In the genomic region with DNA sequence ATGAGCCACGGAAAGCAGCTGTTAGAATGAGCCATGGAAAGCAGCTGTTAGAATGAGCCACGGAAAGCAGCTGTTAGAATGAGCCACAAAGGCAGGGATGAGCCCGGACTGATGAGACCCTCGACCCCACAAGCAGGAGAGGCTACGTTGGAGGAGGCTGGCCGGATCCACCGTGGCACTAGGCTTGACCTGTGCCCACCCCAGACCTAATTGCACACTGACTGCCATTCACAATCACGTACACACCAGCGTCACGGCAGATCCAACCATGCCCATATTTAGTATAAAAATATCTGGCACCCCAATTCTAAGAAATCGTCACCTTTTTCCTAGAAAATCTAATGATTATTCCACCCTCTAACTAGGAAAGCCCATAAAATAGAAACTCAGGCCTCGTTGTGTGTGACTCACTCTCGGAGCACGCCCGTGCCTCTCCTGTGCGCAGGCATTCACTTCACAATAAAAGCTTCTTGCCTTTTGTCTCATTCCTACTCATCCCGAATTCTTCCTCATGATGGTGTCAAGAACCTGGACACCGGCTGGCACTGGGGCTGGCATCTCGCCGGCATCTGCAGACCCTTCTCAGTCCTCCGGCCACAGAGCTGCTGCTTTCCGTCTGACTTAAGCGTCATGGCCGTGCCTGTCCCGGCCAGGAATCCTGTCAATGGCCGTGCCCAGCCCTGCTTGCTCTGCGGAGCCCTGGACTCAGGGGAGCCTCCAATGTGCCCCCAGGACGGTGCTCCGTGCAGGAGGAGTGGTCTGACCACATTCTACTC, we compare ENCODE assay signal across 1 cellular context.
TF ChIP-seq lines count a peak whose summit lies in the region.

No MANE protein-coding gene starts in this region.

TF ChIP-seq in HepG2, 621 proteins besides CTCF, POLR2A, EP300 and RAD21 (continued from another document):
- TF ChIP-seq THAP9 (CRISPR knock-in tag; IDR thresholded peaks at IDR 0.05; ENCODE audit: borderline replicate concordance) (peak; percentile 60; the same call in 1 of the 2 replicates), ZNF550 (CRISPR knock-in tag; IDR thresholded peaks at IDR 0.05; ENCODE audit: borderline replicate concordance) (peak; percentile 32; the same call in 1 of the 2 replicates), BRD4 (CRISPR knock-in tag; IDR thresholded peaks at IDR 0.05) (peak; percentile 9), ZNF431 (CRISPR knock-in tag; IDR thresholded peaks at IDR 0.05; ENCODE audit: borderline replicate concordance, low read depth) (no peak), FOSL1 (CRISPR knock-in tag; IDR thresholded peaks at IDR 0.05; ENCODE audit: borderline replicate concordance) (peak; percentile 45; the same call in 1 of the 2 replicates), HIC2 (CRISPR knock-in tag; IDR thresholded peaks at IDR 0.05; ENCODE audit: low read depth) (peak; percentile 80), BHLHE40 (IDR thresholded peaks at IDR 0.05; ENCODE audit: low read length) (peak; percentile 71), ZNF225 (CRISPR knock-in tag; IDR thresholded peaks at IDR 0.05) (peak; percentile 64), MYNN (CRISPR knock-in tag; IDR thresholded peaks at IDR 0.05; ENCODE audit: low read depth) (peak; percentile 100), FOSL2 (CRISPR knock-in tag; IDR thresholded peaks at IDR 0.05) (peak; percentile 93), NFYB (CRISPR knock-in tag; IDR thresholded peaks at IDR 0.05) (no peak), GABPB1 (CRISPR knock-in tag; IDR thresholded peaks at IDR 0.05) (no peak), NR2C2 (CRISPR knock-in tag; IDR thresholded peaks at IDR 0.05; ENCODE audit: borderline replicate concordance) (no peak), MXI1 (IDR thresholded peaks at IDR 0.05; ENCODE audit: borderline replicate concordance, low read depth, low read length) (0 out of 3 replicates have a peak, but pooled peaks have one; percentile 18), GZF1 (CRISPR knock-in tag; IDR thresholded peaks at IDR 0.05) (no peak), HNRNPK (IDR thresholded peaks at IDR 0.05; ENCODE audit: low read depth, low read length, poor library complexity, severe bottlenecking) (no peak), ZFY (CRISPR knock-in tag; IDR thresholded peaks at IDR 0.05) (peak; percentile 65; the same call in 1 of the 2 replicates), ISL2 (CRISPR knock-in tag; IDR thresholded peaks at IDR 0.05) (0 out of 2 replicates have a peak, but pooled peaks have one; percentile 21), RFXAP (CRISPR knock-in tag; IDR thresholded peaks at IDR 0.05; ENCODE audit: borderline replicate concordance) (peak; percentile 55; the same call in 1 of the 2 replicates), KIAA2018 (CRISPR knock-in tag; IDR thresholded peaks at IDR 0.05; ENCODE audit: borderline replicate concordance) (no peak)
- TF ChIP-seq, protein P1, sequence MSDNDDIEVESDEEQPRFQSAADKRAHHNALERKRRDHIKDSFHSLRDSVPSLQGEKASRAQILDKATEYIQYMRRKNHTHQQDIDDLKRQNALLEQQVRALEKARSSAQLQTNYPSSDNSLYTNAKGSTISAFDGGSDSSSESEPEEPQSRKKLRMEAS (IDR thresholded peaks at IDR 0.05) = peak; percentile 38; the same call in 1 of the 2 replicates
- TF ChIP-seq, protein P2, sequence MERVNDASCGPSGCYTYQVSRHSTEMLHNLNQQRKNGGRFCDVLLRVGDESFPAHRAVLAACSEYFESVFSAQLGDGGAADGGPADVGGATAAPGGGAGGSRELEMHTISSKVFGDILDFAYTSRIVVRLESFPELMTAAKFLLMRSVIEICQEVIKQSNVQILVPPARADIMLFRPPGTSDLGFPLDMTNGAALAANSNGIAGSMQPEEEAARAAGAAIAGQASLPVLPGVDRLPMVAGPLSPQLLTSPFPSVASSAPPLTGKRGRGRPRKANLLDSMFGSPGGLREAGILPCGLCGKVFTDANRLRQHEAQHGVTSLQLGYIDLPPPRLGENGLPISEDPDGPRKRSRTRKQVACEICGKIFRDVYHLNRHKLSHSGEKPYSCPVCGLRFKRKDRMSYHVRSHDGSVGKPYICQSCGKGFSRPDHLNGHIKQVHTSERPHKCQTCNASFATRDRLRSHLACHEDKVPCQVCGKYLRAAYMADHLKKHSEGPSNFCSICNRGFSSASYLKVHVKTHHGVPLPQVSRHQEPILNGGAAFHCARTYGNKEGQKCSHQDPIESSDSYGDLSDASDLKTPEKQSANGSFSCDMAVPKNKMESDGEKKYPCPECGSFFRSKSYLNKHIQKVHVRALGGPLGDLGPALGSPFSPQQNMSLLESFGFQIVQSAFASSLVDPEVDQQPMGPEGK (CRISPR knock-in tag; IDR thresholded peaks at IDR 0.05) = 0 out of 2 replicates have a peak, but pooled peaks have one; percentile 55
- TF ChIP-seq, protein P3, sequence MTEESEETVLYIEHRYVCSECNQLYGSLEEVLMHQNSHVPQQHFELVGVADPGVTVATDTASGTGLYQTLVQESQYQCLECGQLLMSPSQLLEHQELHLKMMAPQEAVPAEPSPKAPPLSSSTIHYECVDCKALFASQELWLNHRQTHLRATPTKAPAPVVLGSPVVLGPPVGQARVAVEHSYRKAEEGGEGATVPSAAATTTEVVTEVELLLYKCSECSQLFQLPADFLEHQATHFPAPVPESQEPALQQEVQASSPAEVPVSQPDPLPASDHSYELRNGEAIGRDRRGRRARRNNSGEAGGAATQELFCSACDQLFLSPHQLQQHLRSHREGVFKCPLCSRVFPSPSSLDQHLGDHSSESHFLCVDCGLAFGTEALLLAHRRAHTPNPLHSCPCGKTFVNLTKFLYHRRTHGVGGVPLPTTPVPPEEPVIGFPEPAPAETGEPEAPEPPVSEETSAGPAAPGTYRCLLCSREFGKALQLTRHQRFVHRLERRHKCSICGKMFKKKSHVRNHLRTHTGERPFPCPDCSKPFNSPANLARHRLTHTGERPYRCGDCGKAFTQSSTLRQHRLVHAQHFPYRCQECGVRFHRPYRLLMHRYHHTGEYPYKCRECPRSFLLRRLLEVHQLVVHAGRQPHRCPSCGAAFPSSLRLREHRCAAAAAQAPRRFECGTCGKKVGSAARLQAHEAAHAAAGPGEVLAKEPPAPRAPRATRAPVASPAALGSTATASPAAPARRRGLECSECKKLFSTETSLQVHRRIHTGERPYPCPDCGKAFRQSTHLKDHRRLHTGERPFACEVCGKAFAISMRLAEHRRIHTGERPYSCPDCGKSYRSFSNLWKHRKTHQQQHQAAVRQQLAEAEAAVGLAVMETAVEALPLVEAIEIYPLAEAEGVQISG (CRISPR knock-in tag; IDR thresholded peaks at IDR 0.05) = 0 out of 2 replicates have a peak, but pooled peaks have one; percentile 41
